Comparison of ENCODE assay signal across 1 cellular context in the genomic region with DNA sequence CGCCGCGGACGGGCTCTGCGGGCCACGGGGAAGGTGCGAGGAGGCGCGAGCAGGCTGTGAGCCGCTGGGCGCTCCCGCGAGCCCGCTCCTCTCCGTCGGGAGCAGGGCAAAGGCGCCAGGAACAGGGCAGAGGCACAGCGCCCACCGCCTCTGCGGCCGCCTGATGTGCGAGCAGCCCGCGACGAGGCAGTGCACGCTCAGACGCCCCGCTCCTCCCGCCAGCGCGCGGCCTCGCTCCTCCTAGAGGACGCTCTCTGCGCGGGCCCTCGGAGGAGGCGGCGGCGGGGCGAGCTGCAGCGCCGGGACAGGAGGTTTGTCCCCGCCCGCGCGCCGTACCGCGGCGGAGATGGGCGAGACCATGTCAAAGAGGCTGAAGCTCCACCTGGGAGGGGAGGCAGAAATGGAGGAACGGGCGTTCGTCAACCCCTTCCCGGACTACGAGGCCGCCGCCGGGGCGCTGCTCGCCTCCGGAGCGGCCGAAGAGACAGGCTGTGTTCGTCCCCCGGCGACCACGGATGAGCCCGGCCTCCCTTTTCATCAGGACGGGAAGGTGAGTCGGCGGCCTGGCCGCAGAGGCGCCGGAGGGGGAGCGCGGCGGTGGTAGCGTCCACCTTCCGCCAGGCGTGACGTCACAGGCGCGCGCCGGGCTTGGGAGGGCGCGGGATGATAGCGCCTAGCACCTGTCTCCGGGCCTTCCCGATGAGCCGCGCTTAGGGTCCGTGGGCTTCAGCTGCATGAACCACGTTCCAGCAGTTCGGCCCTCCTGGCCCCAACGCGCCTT.
TF ChIP-seq lines count a peak whose summit lies in the region.

No MANE protein-coding gene starts in this region.

TF ChIP-seq in GM12878, 131 proteins besides CTCF, POLR2A, EP300 and RAD21 (continued from another document):
- TF ChIP-seq, protein P1, sequence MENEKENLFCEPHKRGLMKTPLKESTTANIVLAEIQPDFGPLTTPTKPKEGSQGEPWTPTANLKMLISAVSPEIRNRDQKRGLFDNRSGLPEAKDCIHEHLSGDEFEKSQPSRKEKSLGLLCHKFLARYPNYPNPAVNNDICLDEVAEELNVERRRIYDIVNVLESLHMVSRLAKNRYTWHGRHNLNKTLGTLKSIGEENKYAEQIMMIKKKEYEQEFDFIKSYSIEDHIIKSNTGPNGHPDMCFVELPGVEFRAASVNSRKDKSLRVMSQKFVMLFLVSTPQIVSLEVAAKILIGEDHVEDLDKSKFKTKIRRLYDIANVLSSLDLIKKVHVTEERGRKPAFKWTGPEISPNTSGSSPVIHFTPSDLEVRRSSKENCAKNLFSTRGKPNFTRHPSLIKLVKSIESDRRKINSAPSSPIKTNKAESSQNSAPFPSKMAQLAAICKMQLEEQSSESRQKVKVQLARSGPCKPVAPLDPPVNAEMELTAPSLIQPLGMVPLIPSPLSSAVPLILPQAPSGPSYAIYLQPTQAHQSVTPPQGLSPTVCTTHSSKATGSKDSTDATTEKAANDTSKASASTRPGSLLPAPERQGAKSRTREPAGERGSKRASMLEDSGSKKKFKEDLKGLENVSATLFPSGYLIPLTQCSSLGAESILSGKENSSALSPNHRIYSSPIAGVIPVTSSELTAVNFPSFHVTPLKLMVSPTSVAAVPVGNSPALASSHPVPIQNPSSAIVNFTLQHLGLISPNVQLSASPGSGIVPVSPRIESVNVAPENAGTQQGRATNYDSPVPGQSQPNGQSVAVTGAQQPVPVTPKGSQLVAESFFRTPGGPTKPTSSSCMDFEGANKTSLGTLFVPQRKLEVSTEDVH (IDR thresholded peaks at IDR 0.05; ENCODE audit: low read depth, partially characterized antibody), result no peak
- TF ChIP-seq ZSCAN29 (IDR thresholded peaks at IDR 0.05) (no peak), DPF2 (IDR thresholded peaks at IDR 0.05) (peak; percentile 84), ASH2L (IDR thresholded peaks at IDR 0.05; ENCODE audit: borderline replicate concordance, low read depth) (peak; percentile 74; the same call in 1 of the 2 replicates), BACH1 (IDR thresholded peaks at IDR 0.05; ENCODE audit: borderline replicate concordance) (peak; percentile 22; the same call in 1 of the 2 replicates), MXI1 (IDR thresholded peaks at IDR 0.05; ENCODE audit: low read depth, low read length) (peak; percentile 36), BCL11A (IDR thresholded peaks at IDR 0.05; ENCODE audit: low read depth, low read length) (0 out of 2 replicates have a peak, but pooled peaks have one; percentile 15), CEBPB (IDR thresholded peaks at IDR 0.05; ENCODE audit: borderline replicate concordance in 1 of 2, low read depth in 2 of 2, low read length in 2 of 2) (no peak), SP1 (IDR thresholded peaks at IDR 0.05; ENCODE audit: low read depth, low read length) (peak; percentile 18), IKZF1 (conservative IDR thresholded peaks at IDR 0.05) (peak; percentile 96), CHD1 (IDR thresholded peaks at IDR 0.05; ENCODE audit: low read depth, low read length) (peak; percentile 96), MTA2 (IDR thresholded peaks at IDR 0.05; ENCODE audit: low read depth) (no peak), SMAD5 (IDR thresholded peaks at IDR 0.05; ENCODE audit: low read depth) (0 out of 2 replicates have a peak, but pooled peaks have one; percentile 52)
- TF ChIP-seq, protein P2, sequence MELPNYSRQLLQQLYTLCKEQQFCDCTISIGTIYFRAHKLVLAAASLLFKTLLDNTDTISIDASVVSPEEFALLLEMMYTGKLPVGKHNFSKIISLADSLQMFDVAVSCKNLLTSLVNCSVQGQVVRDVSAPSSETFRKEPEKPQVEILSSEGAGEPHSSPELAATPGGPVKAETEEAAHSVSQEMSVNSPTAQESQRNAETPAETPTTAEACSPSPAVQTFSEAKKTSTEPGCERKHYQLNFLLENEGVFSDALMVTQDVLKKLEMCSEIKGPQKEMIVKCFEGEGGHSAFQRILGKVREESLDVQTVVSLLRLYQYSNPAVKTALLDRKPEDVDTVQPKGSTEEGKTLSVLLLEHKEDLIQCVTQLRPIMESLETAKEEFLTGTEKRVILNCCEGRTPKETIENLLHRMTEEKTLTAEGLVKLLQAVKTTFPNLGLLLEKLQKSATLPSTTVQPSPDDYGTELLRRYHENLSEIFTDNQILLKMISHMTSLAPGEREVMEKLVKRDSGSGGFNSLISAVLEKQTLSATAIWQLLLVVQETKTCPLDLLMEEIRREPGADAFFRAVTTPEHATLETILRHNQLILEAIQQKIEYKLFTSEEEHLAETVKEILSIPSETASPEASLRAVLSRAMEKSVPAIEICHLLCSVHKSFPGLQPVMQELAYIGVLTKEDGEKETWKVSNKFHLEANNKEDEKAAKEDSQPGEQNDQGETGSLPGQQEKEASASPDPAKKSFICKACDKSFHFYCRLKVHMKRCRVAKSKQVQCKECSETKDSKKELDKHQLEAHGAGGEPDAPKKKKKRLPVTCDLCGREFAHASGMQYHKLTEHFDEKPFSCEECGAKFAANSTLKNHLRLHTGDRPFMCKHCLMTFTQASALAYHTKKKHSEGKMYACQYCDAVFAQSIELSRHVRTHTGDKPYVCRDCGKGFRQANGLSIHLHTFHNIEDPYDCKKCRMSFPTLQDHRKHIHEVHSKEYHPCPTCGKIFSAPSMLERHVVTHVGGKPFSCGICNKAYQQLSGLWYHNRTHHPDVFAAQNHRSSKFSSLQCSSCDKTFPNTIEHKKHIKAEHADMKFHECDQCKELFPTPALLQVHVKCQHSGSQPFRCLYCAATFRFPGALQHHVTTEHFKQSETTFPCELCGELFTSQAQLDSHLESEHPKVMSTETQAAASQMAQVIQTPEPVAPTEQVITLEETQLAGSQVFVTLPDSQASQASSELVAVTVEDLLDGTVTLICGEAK (IDR thresholded peaks at IDR 0.05; ENCODE audit: borderline replicate concordance), result peak; percentile 83
- TF ChIP-seq, protein P3, sequence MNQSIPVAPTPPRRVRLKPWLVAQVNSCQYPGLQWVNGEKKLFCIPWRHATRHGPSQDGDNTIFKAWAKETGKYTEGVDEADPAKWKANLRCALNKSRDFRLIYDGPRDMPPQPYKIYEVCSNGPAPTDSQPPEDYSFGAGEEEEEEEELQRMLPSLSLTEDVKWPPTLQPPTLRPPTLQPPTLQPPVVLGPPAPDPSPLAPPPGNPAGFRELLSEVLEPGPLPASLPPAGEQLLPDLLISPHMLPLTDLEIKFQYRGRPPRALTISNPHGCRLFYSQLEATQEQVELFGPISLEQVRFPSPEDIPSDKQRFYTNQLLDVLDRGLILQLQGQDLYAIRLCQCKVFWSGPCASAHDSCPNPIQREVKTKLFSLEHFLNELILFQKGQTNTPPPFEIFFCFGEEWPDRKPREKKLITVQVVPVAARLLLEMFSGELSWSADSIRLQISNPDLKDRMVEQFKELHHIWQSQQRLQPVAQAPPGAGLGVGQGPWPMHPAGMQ (IDR thresholded peaks at IDR 0.05; ENCODE audit: borderline replicate concordance), result no peak
